Comparison of ENCODE assay signal across 8 cellular contexts in genomic region chr6:53348436-53349208, GRCh38. TPM values are rescaled to one million over a fixed set of nuclear protein-coding genes. Genes with fewer than 3 reads are reported as not detected.
DNase-seq lines count a peak whose midpoint lies in the region; ATAC-seq and TF ChIP-seq lines count a peak whose summit lies in the region.

A gene with protein sequence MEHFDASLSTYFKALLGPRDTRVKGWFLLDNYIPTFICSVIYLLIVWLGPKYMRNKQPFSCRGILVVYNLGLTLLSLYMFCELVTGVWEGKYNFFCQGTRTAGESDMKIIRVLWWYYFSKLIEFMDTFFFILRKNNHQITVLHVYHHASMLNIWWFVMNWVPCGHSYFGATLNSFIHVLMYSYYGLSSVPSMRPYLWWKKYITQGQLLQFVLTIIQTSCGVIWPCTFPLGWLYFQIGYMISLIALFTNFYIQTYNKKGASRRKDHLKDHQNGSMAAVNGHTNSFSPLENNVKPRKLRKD (minus strand): TSS chr6:53348950. CDS start chr6:53295699, 53,251 bp downstream.

- H3K36me3 Mint-ChIP-seq in WTC11: peaks cover 5% of the 10 kb centered on the region; the same call in 1 of the 2 replicates

- H3K4me3 ChIP-seq in ACC112 (ENCODE audit: low read depth, low read length): peak within 1 kb of the TSS; percentile 95
- peak within 1 kb of the TSS; percentile 80 to 83 for H3K4me3 ChIP-seq in cardiac fibroblast (replicated peaks in 1 of 2; ENCODE audit: low read depth in 2 of 2, low read length in 2 of 2)

- H3K79me2 ChIP-seq in ACC112 (ENCODE audit: control insufficient read depth, insufficient read depth, low read length, unreplicated experiment): peaks cover 50% of the 10 kb centered on the region

- POLR2A ChIA-PET in WTC11 (lab: Charles Lee): interaction anchor here (2.2 kb wide), 1 partner anchor 11 kb away, joined by 11 read pairs; no protein-coding TSS in a partner anchor

- peaks cover 40% of the 10 kb centered on the region for H3K4me1 Mint-ChIP-seq in WTC11

- peak within 1 kb of the TSS; percentile 89 for H3K27ac Mint-ChIP-seq in WTC11

- peaks cover 28% of the 10 kb centered on the region for H3K27me3 Mint-ChIP-seq in WTC11 (ENCODE audit: low read depth)

- H3K4me3 Mint-ChIP-seq in WTC11: peak within 1 kb of the TSS; percentile 90

- CTCF ChIA-PET in WTC11 (lab: Charles Lee): interaction anchor here (1.8 kb wide), 1 partner anchor 11 kb away, joined by 6 read pairs; no protein-coding TSS in a partner anchor

- peaks cover 4% of the 10 kb centered on the region; the same call in 1 of the 2 replicates for H3K36me3 ChIP-seq in ACC112 (ENCODE audit: insufficient read depth, low read length)

- H3K27ac ChIP-seq in ACC112 (ENCODE audit: low read depth, low read length): peak within 1 kb of the TSS; percentile 93

- H3K27me3 ChIP-seq in ACC112 (ENCODE audit: insufficient read depth, low read length): no peaks in the 10 kb centered on the region

- peak; percentile 79 for ATAC-seq in GM18870 (IDR thresholded peaks at IDR 0.05; ENCODE audit: unreplicated experiment)
- ATAC-seq in HG03139 (IDR thresholded peaks at IDR 0.05; ENCODE audit: unreplicated experiment): peak; percentile 74
- ATAC-seq in WTC11: peak; percentile 73

- DNase-seq in NCI-H2227 treated with DMSO at 0.1 percent for 48 hours (lab: John Stamatoyannopoulos, UW) (peak; percentile 92), WTC11 (ENCODE audit: low spot score) (peak; percentile 95), cardiac fibroblast (ENCODE audit: low read depth in 2 of 2) (peak; percentile 99), iris pigment epithelial cell (ENCODE audit: low read depth) (peak; percentile 100)
- peak; percentile 97 for DNase-seq in stimulated activated CD4-positive, alpha-beta T cell treated with anti-CD3 and anti-CD28 coated beads, Interleukin-12 subunit alpha, Interleukin-12 subunit beta, amount 100 ng/mL, for 4 hours

- H2AFZ ChIP-seq in ACC112 (ENCODE audit: low read length, unreplicated experiment): peak within 1 kb of the TSS; percentile 86

- no peak for TF ChIP-seq CTCF in WTC11 (IDR thresholded peaks at IDR 0.05)
- TF ChIP-seq CTCF in cardiac fibroblast (IDR thresholded peaks at IDR 0.05; ENCODE audit: low read depth, low read length): no peak

- peaks cover 8% of the 10 kb centered on the region for H3K4me1 ChIP-seq in ACC112 (ENCODE audit: control insufficient read depth, insufficient read depth, low read length, unreplicated experiment)

- H3K9me3 Mint-ChIP-seq in WTC11: no peaks in the 10 kb centered on the region

TF ChIP-seq in WTC11, 78 proteins besides CTCF, POLR2A, EP300 and RAD21 (continues in another document):
- TF ChIP-seq FOXK1 (CRISPR knock-in tag; IDR thresholded peaks at IDR 0.05) (peak; percentile 67; the same call in 1 of the 2 replicates), KAT7 (CRISPR knock-in tag; IDR thresholded peaks at IDR 0.05; ENCODE audit: borderline replicate concordance) (0 out of 2 replicates have a peak, but pooled peaks have one; percentile 41), ZNF232 (CRISPR knock-in tag; IDR thresholded peaks at IDR 0.05) (no peak; the same call in 1 of the 2 replicates), ZNF219 (CRISPR knock-in tag; IDR thresholded peaks at IDR 0.05; ENCODE audit: borderline replicate concordance) (peak; percentile 77; the same call in 1 of the 2 replicates), TEAD4 (CRISPR knock-in tag; IDR thresholded peaks at IDR 0.05) (peak; percentile 51; the same call in 1 of the 2 replicates), ETV6 (CRISPR knock-in tag; IDR thresholded peaks at IDR 0.05) (peak; percentile 83), MLX (CRISPR knock-in tag; IDR thresholded peaks at IDR 0.05) (no peak), NFE2L1 (CRISPR knock-in tag; IDR thresholded peaks at IDR 0.05) (peak; percentile 68; the same call in 1 of the 2 replicates), RELA (CRISPR knock-in tag; IDR thresholded peaks at IDR 0.05; ENCODE audit: borderline replicate concordance) (no peak), ZNF121 (CRISPR knock-in tag; IDR thresholded peaks at IDR 0.05) (no peak), NFYB (CRISPR knock-in tag; conservative IDR thresholded peaks at IDR 0.05; ENCODE audit: low read depth) (peak; percentile 96)
- TF ChIP-seq, protein P1, sequence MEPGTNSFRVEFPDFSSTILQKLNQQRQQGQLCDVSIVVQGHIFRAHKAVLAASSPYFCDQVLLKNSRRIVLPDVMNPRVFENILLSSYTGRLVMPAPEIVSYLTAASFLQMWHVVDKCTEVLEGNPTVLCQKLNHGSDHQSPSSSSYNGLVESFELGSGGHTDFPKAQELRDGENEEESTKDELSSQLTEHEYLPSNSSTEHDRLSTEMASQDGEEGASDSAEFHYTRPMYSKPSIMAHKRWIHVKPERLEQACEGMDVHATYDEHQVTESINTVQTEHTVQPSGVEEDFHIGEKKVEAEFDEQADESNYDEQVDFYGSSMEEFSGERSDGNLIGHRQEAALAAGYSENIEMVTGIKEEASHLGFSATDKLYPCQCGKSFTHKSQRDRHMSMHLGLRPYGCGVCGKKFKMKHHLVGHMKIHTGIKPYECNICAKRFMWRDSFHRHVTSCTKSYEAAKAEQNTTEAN (CRISPR knock-in tag; IDR thresholded peaks at IDR 0.05): peak; percentile 43
- TF ChIP-seq, protein P2, sequence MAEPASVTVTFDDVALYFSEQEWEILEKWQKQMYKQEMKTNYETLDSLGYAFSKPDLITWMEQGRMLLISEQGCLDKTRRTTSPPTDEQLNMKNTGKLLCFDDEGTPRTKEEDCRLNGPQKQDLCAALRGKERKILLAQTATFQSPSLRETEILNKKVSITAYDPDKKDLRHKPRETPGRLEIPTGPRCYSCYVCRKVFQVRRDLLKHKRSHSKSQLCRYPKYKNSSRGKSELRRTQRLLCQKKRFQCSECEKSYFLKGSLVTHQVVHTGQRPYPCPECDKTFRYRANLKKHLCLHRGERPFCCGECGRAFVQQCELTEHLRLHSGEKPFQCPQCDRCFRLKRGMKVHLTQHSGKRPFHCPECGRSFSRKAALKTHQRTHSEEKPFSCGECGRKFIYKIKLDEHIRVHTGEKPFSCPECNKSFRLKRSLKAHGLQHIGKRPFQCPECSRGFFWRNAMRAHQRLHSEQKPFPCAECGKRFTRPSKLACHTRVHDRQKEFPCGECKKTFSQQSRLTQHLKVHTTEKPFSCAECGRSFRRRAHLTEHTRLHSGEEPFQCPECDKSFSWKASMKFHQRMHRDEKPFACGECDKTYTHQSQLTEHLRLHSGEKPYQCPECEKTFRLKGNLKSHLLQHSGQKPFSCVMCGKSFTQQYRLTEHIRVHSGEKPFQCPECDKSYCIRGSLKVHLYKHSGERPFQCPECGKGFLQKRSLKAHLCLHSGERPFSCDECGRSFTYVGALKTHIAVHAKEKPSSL (CRISPR knock-in tag; conservative IDR thresholded peaks at IDR 0.05): no peak
- TF ChIP-seq, protein P3, sequence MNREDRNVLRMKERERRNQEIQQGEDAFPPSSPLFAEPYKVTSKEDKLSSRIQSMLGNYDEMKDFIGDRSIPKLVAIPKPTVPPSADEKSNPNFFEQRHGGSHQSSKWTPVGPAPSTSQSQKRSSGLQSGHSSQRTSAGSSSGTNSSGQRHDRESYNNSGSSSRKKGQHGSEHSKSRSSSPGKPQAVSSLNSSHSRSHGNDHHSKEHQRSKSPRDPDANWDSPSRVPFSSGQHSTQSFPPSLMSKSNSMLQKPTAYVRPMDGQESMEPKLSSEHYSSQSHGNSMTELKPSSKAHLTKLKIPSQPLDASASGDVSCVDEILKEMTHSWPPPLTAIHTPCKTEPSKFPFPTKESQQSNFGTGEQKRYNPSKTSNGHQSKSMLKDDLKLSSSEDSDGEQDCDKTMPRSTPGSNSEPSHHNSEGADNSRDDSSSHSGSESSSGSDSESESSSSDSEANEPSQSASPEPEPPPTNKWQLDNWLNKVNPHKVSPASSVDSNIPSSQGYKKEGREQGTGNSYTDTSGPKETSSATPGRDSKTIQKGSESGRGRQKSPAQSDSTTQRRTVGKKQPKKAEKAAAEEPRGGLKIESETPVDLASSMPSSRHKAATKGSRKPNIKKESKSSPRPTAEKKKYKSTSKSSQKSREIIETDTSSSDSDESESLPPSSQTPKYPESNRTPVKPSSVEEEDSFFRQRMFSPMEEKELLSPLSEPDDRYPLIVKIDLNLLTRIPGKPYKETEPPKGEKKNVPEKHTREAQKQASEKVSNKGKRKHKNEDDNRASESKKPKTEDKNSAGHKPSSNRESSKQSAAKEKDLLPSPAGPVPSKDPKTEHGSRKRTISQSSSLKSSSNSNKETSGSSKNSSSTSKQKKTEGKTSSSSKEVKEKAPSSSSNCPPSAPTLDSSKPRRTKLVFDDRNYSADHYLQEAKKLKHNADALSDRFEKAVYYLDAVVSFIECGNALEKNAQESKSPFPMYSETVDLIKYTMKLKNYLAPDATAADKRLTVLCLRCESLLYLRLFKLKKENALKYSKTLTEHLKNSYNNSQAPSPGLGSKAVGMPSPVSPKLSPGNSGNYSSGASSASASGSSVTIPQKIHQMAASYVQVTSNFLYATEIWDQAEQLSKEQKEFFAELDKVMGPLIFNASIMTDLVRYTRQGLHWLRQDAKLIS (CRISPR knock-in tag; IDR thresholded peaks at IDR 0.05; ENCODE audit: borderline replicate concordance): 0 out of 2 replicates have a peak, but pooled peaks have one; percentile 51
- TF ChIP-seq, protein P4, sequence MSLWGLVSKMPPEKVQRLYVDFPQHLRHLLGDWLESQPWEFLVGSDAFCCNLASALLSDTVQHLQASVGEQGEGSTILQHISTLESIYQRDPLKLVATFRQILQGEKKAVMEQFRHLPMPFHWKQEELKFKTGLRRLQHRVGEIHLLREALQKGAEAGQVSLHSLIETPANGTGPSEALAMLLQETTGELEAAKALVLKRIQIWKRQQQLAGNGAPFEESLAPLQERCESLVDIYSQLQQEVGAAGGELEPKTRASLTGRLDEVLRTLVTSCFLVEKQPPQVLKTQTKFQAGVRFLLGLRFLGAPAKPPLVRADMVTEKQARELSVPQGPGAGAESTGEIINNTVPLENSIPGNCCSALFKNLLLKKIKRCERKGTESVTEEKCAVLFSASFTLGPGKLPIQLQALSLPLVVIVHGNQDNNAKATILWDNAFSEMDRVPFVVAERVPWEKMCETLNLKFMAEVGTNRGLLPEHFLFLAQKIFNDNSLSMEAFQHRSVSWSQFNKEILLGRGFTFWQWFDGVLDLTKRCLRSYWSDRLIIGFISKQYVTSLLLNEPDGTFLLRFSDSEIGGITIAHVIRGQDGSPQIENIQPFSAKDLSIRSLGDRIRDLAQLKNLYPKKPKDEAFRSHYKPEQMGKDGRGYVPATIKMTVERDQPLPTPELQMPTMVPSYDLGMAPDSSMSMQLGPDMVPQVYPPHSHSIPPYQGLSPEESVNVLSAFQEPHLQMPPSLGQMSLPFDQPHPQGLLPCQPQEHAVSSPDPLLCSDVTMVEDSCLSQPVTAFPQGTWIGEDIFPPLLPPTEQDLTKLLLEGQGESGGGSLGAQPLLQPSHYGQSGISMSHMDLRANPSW (CRISPR knock-in tag; conservative IDR thresholded peaks at IDR 0.05; ENCODE audit: low read depth): no peak

RNA-seq across cellular contexts. Expression of the gene that starts here (rescaled TPM):
- total RNA-seq in WTC11 (2021): 122 to 139 TPM (median 137 TPM) in 3 replicates

Comparison
In these comparisons a context has a peak if more than half of its experiments do, and no peak if none do; other contexts are left out.
1. Peak in every context shown above with its lines: DNase-seq, ATAC-seq, H3K4me3 ChIP-seq and H3K27ac ChIP-seq.